8 cellular contexts compared by ENCODE assay signal in the genomic region with DNA sequence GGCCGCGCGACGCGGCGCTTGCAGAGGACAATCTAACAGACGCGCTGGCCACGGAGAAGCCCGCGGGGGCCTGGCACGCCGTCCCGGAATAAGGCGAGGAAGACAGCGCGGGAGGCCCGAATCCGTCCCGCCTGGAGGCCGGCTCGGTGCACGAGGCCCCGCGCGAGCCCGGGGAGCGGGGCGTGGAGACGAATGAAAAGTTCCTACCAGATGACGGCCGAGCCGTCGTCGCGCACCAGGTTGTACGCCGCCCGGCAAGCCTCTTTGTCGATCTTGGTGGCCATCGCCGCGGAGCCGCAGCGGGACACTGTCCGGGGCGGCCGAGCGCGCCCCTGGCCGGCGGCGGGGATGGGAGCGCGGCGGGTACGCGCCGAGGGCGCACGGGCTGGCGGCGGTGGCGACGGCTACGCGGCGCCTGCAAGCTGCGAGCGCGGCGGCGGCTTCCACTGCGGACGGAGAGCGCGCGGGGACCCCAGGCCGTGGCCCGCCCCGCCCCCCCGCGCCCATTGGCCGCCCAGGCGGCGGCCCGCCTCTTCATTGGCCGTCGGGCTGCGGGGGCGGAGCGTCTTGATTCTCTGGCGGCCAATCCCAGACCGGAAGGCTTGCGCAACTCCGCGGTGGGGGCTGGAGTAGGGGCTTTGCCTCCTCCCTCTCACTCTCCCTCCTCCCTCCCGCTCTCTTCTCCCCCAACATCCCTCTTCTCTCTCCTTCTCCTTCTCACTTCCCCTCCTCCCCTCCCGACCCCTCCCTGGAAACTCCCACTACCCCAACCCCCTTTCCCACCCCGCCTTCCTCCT. TPM values are rescaled to one million over a fixed set of nuclear protein-coding genes. Genes with fewer than 3 reads are reported as not detected.
DNase-seq lines count a peak whose midpoint lies in the region; ATAC-seq lines count a peak whose summit lies in the region.

A gene with protein sequence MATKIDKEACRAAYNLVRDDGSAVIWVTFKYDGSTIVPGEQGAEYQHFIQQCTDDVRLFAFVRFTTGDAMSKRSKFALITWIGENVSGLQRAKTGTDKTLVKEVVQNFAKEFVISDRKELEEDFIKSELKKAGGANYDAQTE (minus strand): TSS at position 448 of the 797 bp plus-strand sequence. CDS start 164 bp downstream, at position 284.

- H3K9me2 ChIP-seq in Karpas-422 (replicated peaks; ENCODE audit: insufficient read depth, low read length), result no peaks in the 10 kb centered on the region

- DNase-seq in DMS79 (lab: John Stamatoyannopoulos, UW), result peak; percentile 52
- peak; percentile 98 for DNase-seq in Karpas-422
- DNase-seq in RKO (ENCODE audit: low spot score), result peak; percentile 94
- peak; percentile 90 for DNase-seq in activated T-helper 1 cell treated with Interleukin-2 at 50 U/mL for 16 hours (ENCODE audit: low read depth)
- DNase-seq in fibroblast of gingiva (ENCODE audit: low read depth), result peak; percentile 99
- DNase-seq in naive thymus-derived CD4-positive, alpha-beta T cell, result peak; percentile 86 to 96 (median 90)

- CTCF ChIA-PET in naive thymus-derived CD4-positive, alpha-beta T cell (lab: Charles Lee), result interaction anchor here (1.0 to 3.9 kb wide), 4 partner anchors 10 to 106 kb away, joined by 4 to 25 read pairs (median 4); no protein-coding TSS in a partner anchor

- peak within 1 kb of the TSS; percentile 71 for H3K4me2 ChIP-seq in Karpas-422 (ENCODE audit: low read depth, low read length, poor library complexity, severe bottlenecking)

- H3K9me3 Mint-ChIP-seq in naive thymus-derived CD4-positive, alpha-beta T cell, result no peaks in the 10 kb centered on the region
- H3K9me3 Mint-ChIP-seq in stimulated activated memory B cell treated with anti-CD40 and anti-IgM and Interleukin-4, amounts not matched to agents 10 μg/mL and 1 μg/mL and 100 μg/mL, for 72 hours, result no peaks in the 10 kb centered on the region

- H3K9me3 ChIP-seq in Karpas-422 (ENCODE audit: low read length), result no peaks in the 10 kb centered on the region
- H3K9me3 ChIP-seq in naive thymus-derived CD4-positive, alpha-beta T cell (ENCODE audit: control insufficient read depth in 2 of 3, low read length in 3 of 3), result no peaks in the 10 kb centered on the region

- H3K4me1 Mint-ChIP-seq in naive thymus-derived CD4-positive, alpha-beta T cell, result peaks cover 33 to 63% (median 53%) of the 10 kb centered on the region in 7 donors
- H3K4me1 Mint-ChIP-seq in stimulated activated memory B cell treated with anti-CD40 and anti-IgM and Interleukin-4, amounts not matched to agents 10 μg/mL and 1 μg/mL and 100 μg/mL, for 72 hours, result peaks cover 77% of the 10 kb centered on the region

- intact Hi-C loops in naive thymus-derived CD4-positive, alpha-beta T cell (cut with micrococcal nuclease), result loop anchor here (1.0 to 5.0 kb wide), 7 partner anchors 17 to 426 kb away; partner anchors contain the start of gene ADAD2 (in 1 of the 2)

- H3K27ac ChIP-seq in Karpas-422 (ENCODE audit: low read length), result peak within 1 kb of the TSS; percentile 77
- peak within 1 kb of the TSS; percentile 68 for H3K27ac ChIP-seq in naive thymus-derived CD4-positive, alpha-beta T cell (ENCODE audit: low read depth, low read length)

- peak within 1 kb of the TSS; percentile 86 for H3K9ac ChIP-seq in Karpas-422 (ENCODE audit: low read length)

- H3K36me3 Mint-ChIP-seq in naive thymus-derived CD4-positive, alpha-beta T cell, result peaks cover 0 to 37% (median 13%) of the 10 kb centered on the region in 5 donors
- H3K36me3 Mint-ChIP-seq in stimulated activated memory B cell treated with anti-CD40 and anti-IgM and Interleukin-4, amounts not matched to agents 10 μg/mL and 1 μg/mL and 100 μg/mL, for 72 hours, result peaks cover 41% of the 10 kb centered on the region

- H3K4me3 Mint-ChIP-seq in naive thymus-derived CD4-positive, alpha-beta T cell, result peak within 1 kb of the TSS; percentile 95 to 99 (median 97)
- H3K4me3 Mint-ChIP-seq in stimulated activated memory B cell treated with anti-CD40 and anti-IgM and Interleukin-4, amounts not matched to agents 10 μg/mL and 1 μg/mL and 100 μg/mL, for 72 hours, result peak within 1 kb of the TSS; percentile 97

- ATAC-seq in GM21786 (IDR thresholded peaks at IDR 0.05; ENCODE audit: unreplicated experiment), result peak; percentile 80
- ATAC-seq in naive thymus-derived CD4-positive, alpha-beta T cell, result peak; percentile 94
- peak; percentile 91 for ATAC-seq in stimulated activated memory B cell treated with anti-CD40 and anti-IgM and Interleukin-4, amounts not matched to agents 10 μg/mL and 1 μg/mL and 100 μg/mL, for 72 hours

- POLR2A ChIA-PET in naive thymus-derived CD4-positive, alpha-beta T cell (lab: Charles Lee), result interaction anchor here (0.6 to 7.8 kb wide), 15 partner anchors 10 to 111 kb away, joined by 3 to 96 read pairs (median 6); partner anchors contain the start of gene MEAK7

- H3K27ac Mint-ChIP-seq in naive thymus-derived CD4-positive, alpha-beta T cell, result peak within 1 kb of the TSS; percentile 82 to 95 (median 91)
- H3K27ac Mint-ChIP-seq in stimulated activated memory B cell treated with anti-CD40 and anti-IgM and Interleukin-4, amounts not matched to agents 10 μg/mL and 1 μg/mL and 100 μg/mL, for 72 hours, result peak within 1 kb of the TSS; percentile 100

- no peak within 1 kb of the TSS for H2AFZ ChIP-seq in Karpas-422 (ENCODE audit: low read length)

- H3K79me2 ChIP-seq in Karpas-422 (ENCODE audit: low read length), result peaks cover 47% of the 10 kb centered on the region

- H3K36me3 ChIP-seq in Karpas-422 (ENCODE audit: insufficient read depth, low read length), result peaks cover 14% of the 10 kb centered on the region
- peaks cover 0 to 12% (median 0%) of the 10 kb centered on the region in 3 experiments for H3K36me3 ChIP-seq in naive thymus-derived CD4-positive, alpha-beta T cell (ENCODE audit: control insufficient read depth in 2 of 3, insufficient read depth in 3 of 3, low read length in 3 of 3)

- H3K27me3 ChIP-seq in Karpas-422 (ENCODE audit: low read length), result no peaks in the 10 kb centered on the region
- no peaks in the 10 kb centered on the region for H3K27me3 ChIP-seq in naive thymus-derived CD4-positive, alpha-beta T cell (ENCODE audit: control insufficient read depth in 2 of 2, insufficient read depth in 2 of 2, low read length in 2 of 2)

- H3K27me3 Mint-ChIP-seq in naive thymus-derived CD4-positive, alpha-beta T cell, result peaks cover 0 to 14% (median 0%) of the 10 kb centered on the region in 5 donors
- no peaks in the 10 kb centered on the region for H3K27me3 Mint-ChIP-seq in stimulated activated memory B cell treated with anti-CD40 and anti-IgM and Interleukin-4, amounts not matched to agents 10 μg/mL and 1 μg/mL and 100 μg/mL, for 72 hours

- H3K4me3 ChIP-seq in Karpas-422 (ENCODE audit: low read length), result peak within 1 kb of the TSS; percentile 86
- peak within 1 kb of the TSS; percentile 70 for H3K4me3 ChIP-seq in naive thymus-derived CD4-positive, alpha-beta T cell (ENCODE audit: low read length)

- H3K4me1 ChIP-seq in Karpas-422 (ENCODE audit: low read length), result peaks cover 29% of the 10 kb centered on the region
- H3K4me1 ChIP-seq in naive thymus-derived CD4-positive, alpha-beta T cell (ENCODE audit: control insufficient read depth in 2 of 2, insufficient read depth in 2 of 2, low read length in 2 of 2), result peaks cover 32 to 39% of the 10 kb centered on the region in 2 donors

- peaks cover 5% of the 10 kb centered on the region; the same call in 1 of the 2 replicates for H4K20me1 ChIP-seq in Karpas-422 (ENCODE audit: insufficient read depth, low read depth, low read length)

RNA-seq across cellular contexts. Expression of the gene that starts here (rescaled TPM):
- total RNA-seq in Karpas-422 (2014; rRNA removed; shearing (Covaris generic); ENCODE audit: low replicate concordance), result 162 and 215 TPM in 2 replicates
- 100 to 1,000 TPM in 3 of 5 experiments, 10 to 100 TPM in 2; 84.2 to 704 (median 172) TPM for total RNA-seq in naive thymus-derived CD4-positive, alpha-beta T cell
- polyA plus RNA-seq in naive thymus-derived CD4-positive, alpha-beta T cell, result 100 to 1,000 TPM; 268 to 344 TPM

Comparison
In these comparisons a context has a peak if more than half of its experiments do, and no peak if none do; other contexts are left out.
1. Peak in every context shown above with its lines: DNase-seq, ATAC-seq, H3K4me3 ChIP-seq and H3K27ac ChIP-seq.